Comparison of ENCODE assay signal across 23 cellular contexts in the genomic region with DNA sequence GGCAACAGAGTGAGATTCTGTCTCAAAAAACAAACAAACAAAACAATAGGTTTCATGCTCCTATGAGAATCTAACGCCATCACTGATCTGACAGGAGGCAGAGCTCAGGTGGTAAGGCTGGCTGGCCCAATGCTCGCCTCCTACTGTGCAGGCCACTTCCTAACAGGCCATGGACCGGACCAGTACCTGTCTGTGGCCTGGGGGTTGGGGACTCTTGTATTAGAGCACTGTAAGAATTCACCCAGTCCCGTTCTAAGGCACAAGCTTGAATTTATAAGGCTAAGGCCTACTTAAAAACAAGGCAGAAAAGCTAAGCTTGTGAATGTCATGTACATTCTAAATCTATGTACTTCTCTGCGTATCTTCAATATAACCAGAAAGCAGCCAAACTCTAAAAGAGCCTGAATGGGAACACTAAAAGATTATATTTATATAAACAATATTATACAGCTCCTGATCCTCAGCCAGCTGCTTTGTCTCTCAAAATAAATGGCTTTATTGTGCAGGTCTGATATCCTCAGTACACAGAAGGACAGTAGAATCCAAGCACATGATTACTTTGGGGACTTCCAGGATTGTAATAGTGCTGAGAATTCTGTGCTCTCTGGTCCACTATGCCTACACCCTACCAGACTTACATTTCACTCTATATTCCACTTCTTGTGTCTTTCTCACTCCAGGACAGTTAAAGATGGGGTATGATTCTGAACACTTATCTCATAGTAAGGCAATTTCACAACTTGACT.
DNase-seq lines count a peak whose midpoint lies in the region; ATAC-seq and TF ChIP-seq lines count a peak whose summit lies in the region.
"Had no signal": no experiment of that assay in that cellular context is flagged by ENCODE, and none has a peak within 500 bp of the region (broad histone marks: within the 10 kb centered on the region; RNA-seq: fewer than 3 reads in every experiment).

No MANE protein-coding gene starts in this region.

- no peak overlapping the region for H3K4me3 ChIP-seq in ACC112 (ENCODE audit: low read depth, low read length)
- H3K4me3 ChIP-seq in Panc1 (ENCODE audit: low read depth in 2 of 2, low read length in 2 of 2), result no peak overlapping the region
- H3K4me3 ChIP-seq in heart left ventricle, result no peak overlapping the region
- H3K4me3 ChIP-seq in trophoblast cell (ENCODE audit: low read depth, low read length), result no peak overlapping the region
- H3K4me3 ChIP-seq: A549, PC-9, upper lobe of right lung had no signal

- no peak overlapping the region for H2AFZ ChIP-seq in ACC112 (ENCODE audit: low read length, unreplicated experiment)
- no peak overlapping the region for H2AFZ ChIP-seq in trophoblast cell (ENCODE audit: insufficient read depth, low read length, poor library complexity)
- H2AFZ ChIP-seq: PC-9 had no signal

- no peaks in the 10 kb centered on the region for H3K4me1 Mint-ChIP-seq in activated T-helper 2 cell treated with anti-CD3 and anti-CD28 coated beads, Interferon-gamma antibody, Interleukin-2, Interleukin-4, amounts not matched to agents 10 μg/mL and 5 μg/mL and 100 μg/mL, durations not matched to agents 14 hours and 24 hours and 36 hours (ENCODE audit: low read depth)
- H3K4me1 Mint-ChIP-seq: activated CD4-positive, alpha-beta T cell treated with anti-CD3 and anti-CD28 coated beads, Interleukin-2, amount 10 ng/mL, durations not matched to agents 7 days and 5 days; activated naive CD8-positive, alpha-beta T cell treated with anti-CD3 and anti-CD28 coated beads, Interleukin-2, amount 50 U/mL, for 24 hours; activated T-helper 17 cell treated with anti-CD3 and anti-CD28 coated beads, Interleukin-2, amount 50 U/mL, for 72 hours; T-helper 17 cell had no signal

- H3K4ac ChIP-seq in trophoblast cell (ENCODE audit: low read depth, low read length), result no peak overlapping the region

- no peak overlapping the region for H2BK12ac ChIP-seq in trophoblast cell (ENCODE audit: low read length)

- no peak overlapping the region for H3K14ac ChIP-seq in trophoblast cell (ENCODE audit: low read length)

- H4K8ac ChIP-seq in trophoblast cell (ENCODE audit: low read depth, low read length), result no peak overlapping the region

- no peak overlapping the region for H4K12ac ChIP-seq in trophoblast cell (ENCODE audit: low read depth, low read length)

- peaks cover 27% of the 10 kb centered on the region for H3K4me1 ChIP-seq in ACC112 (ENCODE audit: control insufficient read depth, insufficient read depth, low read length, unreplicated experiment)
- peaks cover 47% of the 10 kb centered on the region for H3K4me1 ChIP-seq in Panc1 (ENCODE audit: control insufficient read depth, insufficient read depth, low read length)
- peaks cover 0 to 37% (median 12%) of the 10 kb centered on the region in 12 donors for H3K4me1 ChIP-seq in heart left ventricle
- no peaks in the 10 kb centered on the region for H3K4me1 ChIP-seq in trophoblast cell (ENCODE audit: control insufficient read depth in 1 of 2, insufficient read depth in 2 of 2, low read length in 2 of 2)
- H3K4me1 ChIP-seq: upper lobe of right lung had no signal

- H2BK120ac ChIP-seq in trophoblast cell (ENCODE audit: insufficient read depth, low read length, poor library complexity), result no peak overlapping the region

- no peak overlapping the region for H2BK5ac ChIP-seq in trophoblast cell (ENCODE audit: low read depth, low read length, poor library complexity)

- H2AK5ac ChIP-seq in trophoblast cell (ENCODE audit: low read length), result no peak overlapping the region

- H3K36me3 Mint-ChIP-seq in activated T-helper 2 cell treated with anti-CD3 and anti-CD28 coated beads, Interferon-gamma antibody, Interleukin-2, Interleukin-4, amounts not matched to agents 10 μg/mL and 5 μg/mL and 100 μg/mL, durations not matched to agents 14 hours and 24 hours and 36 hours (ENCODE audit: low read depth), result no peaks in the 10 kb centered on the region
- H3K36me3 Mint-ChIP-seq: natural killer cell treated with Interleukin-12 subunit alpha and Interleukin-12 subunit beta and Interleukin-15 and Interleukin-18, amount 100 ng/mL, for 72 hours had no signal

- POLR2A ChIA-PET in Panc1 (lab: Charles Lee), result no interaction called here

- no peak for TF ChIP-seq POLR2A in heart left ventricle (IDR thresholded peaks at IDR 0.05)

- intact Hi-C loops in Panc1 (cut with micrococcal nuclease; ENCODE audit: unreplicated experiment) (loop anchor here (5.0 kb wide), 1 partner anchor 135 kb away; no protein-coding TSS in a partner anchor), heart left ventricle (cut with DNase I) (loop anchor here in 8 of 10 donors (5.0 kb wide), 3 partner anchors 50 to 145 kb away; no protein-coding TSS in a partner anchor)
- intact Hi-C loops in activated T-helper 2 cell treated with anti-CD3 and anti-CD28 coated beads, Interferon-gamma antibody, Interleukin-2, Interleukin-4, amounts not matched to agents 10 μg/mL and 5 μg/mL and 100 μg/mL, durations not matched to agents 14 hours and 24 hours and 36 hours (cut with micrococcal nuclease), result no loop called here

- ATAC-seq in Panc1 (no peak), heart left ventricle (peak in 2 of 4 donors; percentile 33 to 50)
- ATAC-seq: A549; activated naive CD8-positive, alpha-beta T cell treated with anti-CD3 and anti-CD28 coated beads, Interleukin-2, amount 50 U/mL, for 24 hours; activated T-helper 17 cell treated with anti-CD3 and anti-CD28 coated beads, Interleukin-2, amount 50 U/mL, for 72 hours; natural killer cell treated with Interleukin-12 subunit alpha and Interleukin-12 subunit beta and Interleukin-15 and Interleukin-18, amount 100 ng/mL, for 72 hours; T-helper 17 cell; upper lobe of right lung had no signal

- TF ChIP-seq CTCF in Panc1 (IDR thresholded peaks at IDR 0.05) (no peak), heart left ventricle (IDR thresholded peaks at IDR 0.05) (no peak)

- WGBS in heart left ventricle, 4 donors, result 87 to 97% (median 92%) methylated on average over 5 of the region's 5 CpGs
- WGBS in trophoblast cell (ENCODE audit: extremely low coverage, insufficient coverage, insufficient read length), result no CpG with 5 or more reads among the region's 5 CpGs

- peaks cover 79% of the 10 kb centered on the region for H3K79me2 ChIP-seq in ACC112 (ENCODE audit: control insufficient read depth, insufficient read depth, low read length, unreplicated experiment)
- H3K79me2 ChIP-seq in trophoblast cell (ENCODE audit: control insufficient read depth, insufficient read depth, low read length, poor library complexity), result no peaks in the 10 kb centered on the region

- no peak overlapping the region for H3K27ac Mint-ChIP-seq in activated T-helper 2 cell treated with anti-CD3 and anti-CD28 coated beads, Interferon-gamma antibody, Interleukin-2, Interleukin-4, amounts not matched to agents 10 μg/mL and 5 μg/mL and 100 μg/mL, durations not matched to agents 14 hours and 24 hours and 36 hours
- H3K27ac Mint-ChIP-seq: activated CD4-positive, alpha-beta T cell treated with anti-CD3 and anti-CD28 coated beads, Interleukin-2, amount 10 ng/mL, durations not matched to agents 7 days and 5 days; activated naive CD8-positive, alpha-beta T cell treated with anti-CD3 and anti-CD28 coated beads, Interleukin-2, amount 50 U/mL, for 24 hours; activated T-helper 17 cell treated with anti-CD3 and anti-CD28 coated beads, Interleukin-2, amount 50 U/mL, for 72 hours; natural killer cell treated with Interleukin-12 subunit alpha and Interleukin-12 subunit beta and Interleukin-15 and Interleukin-18, amount 100 ng/mL, for 72 hours; stimulated activated naive CD8-positive, alpha-beta T cell treated with anti-CD3 and anti-CD28 coated beads, Interleukin-15, Interleukin-2, amounts not matched to agents 100 ng/mL and 50 ng/mL, for 24 hours; T-helper 17 cell had no signal

- no peaks in the 10 kb centered on the region for H3K79me1 ChIP-seq in trophoblast cell (ENCODE audit: low read length)

- no peak overlapping the region for H3K4me2 ChIP-seq in trophoblast cell (ENCODE audit: low read length)
- H3K4me2 ChIP-seq: A549, PC-9 had no signal

- in situ Hi-C loops in Panc1 (cut with HindIII; ENCODE audit: low pct_unique_long_range_greater_than_20kb, low sequenced_read_pairs), result no loop called here

- H3K27ac ChIP-seq in ACC112 (ENCODE audit: low read depth, low read length) (peak overlapping the region; percentile 90), Panc1 (ENCODE audit: low read length) (peak overlapping the region; percentile 82), heart left ventricle (peak overlapping the region in 8 of 12 donors; percentile 8 to 72 (median 49)), trophoblast cell (ENCODE audit: low read depth, low read length) (no peak overlapping the region)
- H3K27ac ChIP-seq: upper lobe of right lung had no signal

- H3K18ac ChIP-seq in trophoblast cell (ENCODE audit: low read length), result no peak overlapping the region

- H3K27me3 ChIP-seq in ACC112 (ENCODE audit: insufficient read depth, low read length) (no peaks in the 10 kb centered on the region), Panc1 (ENCODE audit: control insufficient read depth, insufficient read depth, low read length) (no peaks in the 10 kb centered on the region), heart left ventricle (no peaks in the 10 kb centered on the region), trophoblast cell (ENCODE audit: insufficient read depth, low read length) (no peaks in the 10 kb centered on the region)
- H3K27me3 ChIP-seq: upper lobe of right lung had no signal

- no peak overlapping the region for H4K91ac ChIP-seq in trophoblast cell (ENCODE audit: low read depth, low read length)

- H3K27me3 Mint-ChIP-seq in activated T-helper 2 cell treated with anti-CD3 and anti-CD28 coated beads, Interferon-gamma antibody, Interleukin-2, Interleukin-4, amounts not matched to agents 10 μg/mL and 5 μg/mL and 100 μg/mL, durations not matched to agents 14 hours and 24 hours and 36 hours (ENCODE audit: low read depth), result peaks cover 5% of the 10 kb centered on the region
- H3K27me3 Mint-ChIP-seq: activated T-helper 17 cell treated with anti-CD3 and anti-CD28 coated beads, Interleukin-2, amount 50 U/mL, for 72 hours had no signal

- no peaks in the 10 kb centered on the region for H3K9me3 Mint-ChIP-seq in activated T-helper 2 cell treated with anti-CD3 and anti-CD28 coated beads, Interferon-gamma antibody, Interleukin-2, Interleukin-4, amounts not matched to agents 10 μg/mL and 5 μg/mL and 100 μg/mL, durations not matched to agents 14 hours and 24 hours and 36 hours
- H3K9me3 Mint-ChIP-seq: activated CD4-positive, alpha-beta T cell treated with anti-CD3 and anti-CD28 coated beads, Interleukin-2, amount 10 ng/mL, durations not matched to agents 7 days and 5 days; activated naive CD8-positive, alpha-beta T cell treated with anti-CD3 and anti-CD28 coated beads, Interleukin-2, amount 50 U/mL, for 24 hours; activated T-helper 17 cell treated with anti-CD3 and anti-CD28 coated beads, Interleukin-2, amount 50 U/mL, for 72 hours; natural killer cell treated with Interleukin-12 subunit alpha and Interleukin-12 subunit beta and Interleukin-15 and Interleukin-18, amount 100 ng/mL, for 72 hours; stimulated activated naive CD8-positive, alpha-beta T cell treated with anti-CD3 and anti-CD28 coated beads, Interleukin-15, Interleukin-2, amounts not matched to agents 100 ng/mL and 50 ng/mL, for 24 hours had no signal

- H3K36me3 ChIP-seq in ACC112 (ENCODE audit: insufficient read depth, low read length), result 0 out of 2 replicates have a peak, but pooled peaks cover 2% of the 10 kb centered on the region
- no peaks in the 10 kb centered on the region; the same call in 1 of the 2 replicates for H3K36me3 ChIP-seq in Panc1 (ENCODE audit: control insufficient read depth, insufficient read depth, low read length)
- H3K36me3 ChIP-seq in heart left ventricle, result peaks cover 0 to 5% (median 0%) of the 10 kb centered on the region in 9 donors
- H3K36me3 ChIP-seq in trophoblast cell (ENCODE audit: control insufficient read depth in 1 of 2, insufficient read depth in 2 of 2, low read length in 2 of 2), result no peaks in the 10 kb centered on the region
- H3K36me3 ChIP-seq: upper lobe of right lung had no signal

- H3K9ac ChIP-seq in trophoblast cell (ENCODE audit: low read length), result no peak overlapping the region

- no peak overlapping the region for H3K4me3 Mint-ChIP-seq in activated T-helper 2 cell treated with anti-CD3 and anti-CD28 coated beads, Interferon-gamma antibody, Interleukin-2, Interleukin-4, amounts not matched to agents 10 μg/mL and 5 μg/mL and 100 μg/mL, durations not matched to agents 14 hours and 24 hours and 36 hours (ENCODE audit: low read depth)
- H3K4me3 Mint-ChIP-seq: activated CD4-positive, alpha-beta T cell treated with anti-CD3 and anti-CD28 coated beads, Interleukin-2, amount 10 ng/mL, durations not matched to agents 7 days and 5 days; activated naive CD8-positive, alpha-beta T cell treated with anti-CD3 and anti-CD28 coated beads, Interleukin-2, amount 50 U/mL, for 24 hours; activated T-helper 17 cell treated with anti-CD3 and anti-CD28 coated beads, Interleukin-2, amount 50 U/mL, for 72 hours; natural killer cell treated with Interleukin-12 subunit alpha and Interleukin-12 subunit beta and Interleukin-15 and Interleukin-18, amount 100 ng/mL, for 72 hours; stimulated activated naive CD8-positive, alpha-beta T cell treated with anti-CD3 and anti-CD28 coated beads, Interleukin-15, Interleukin-2, amounts not matched to agents 100 ng/mL and 50 ng/mL, for 24 hours; T-helper 17 cell had no signal

- DNase-seq in Panc1 (ENCODE audit: low read depth, low spot score), result no peak
- DNase-seq in heart left ventricle, result no peak
- peak; percentile 93 for DNase-seq in pons (ENCODE audit: low spot score)
- DNase-seq in NCI-H146 treated with DMSO at 0.1 percent for 48 hours (lab: John Stamatoyannopoulos, UW; ENCODE audit: unreplicated experiment), result no peak
- DNase-seq in NCI-H1436 (lab: John Stamatoyannopoulos, UW), result no peak
- no peak for DNase-seq in activated T-helper 2 cell treated with anti-CD3 and anti-CD28 coated beads, Interferon-gamma antibody, Interleukin-2, Interleukin-4, amounts not matched to agents 10 μg/mL and 5 μg/mL and 100 μg/mL, durations not matched to agents 14 hours and 24 hours and 36 hours (ENCODE audit: low spot score)
- no peak for DNase-seq in trophoblast cell
- DNase-seq: activated CD4-positive, alpha-beta T cell treated with anti-CD3 and anti-CD28 coated beads, Interleukin-2, amount 10 ng/mL, durations not matched to agents 7 days and 5 days; activated naive CD8-positive, alpha-beta T cell treated with anti-CD3 and anti-CD28 coated beads, Interleukin-2, amount 50 U/mL, for 24 hours; foreskin melanocyte; KBM-7; NCI-H187 treated with DMSO at 0.1 percent for 48 hours; NCI-H345; PC-9; posterior cingulate gyrus; stimulated activated CD4-positive, alpha-beta T cell treated with anti-CD3 and anti-CD28 coated beads, Interleukin-4, amount 100 ng/mL, for 1 hour; T-helper 17 cell; upper lobe of right lung had no signal

- CTCF ChIA-PET in Panc1 (lab: Charles Lee), result no interaction called here

- no peak overlapping the region for H3K23ac ChIP-seq in trophoblast cell (ENCODE audit: low read length)

- BruUV-seq in Panc1 (replicated peaks; lab: Mats Ljungman, UMichigan), result no TSS peak

- H3K9me3 ChIP-seq in Panc1 (ENCODE audit: control insufficient read depth, insufficient read depth, low read depth, low read length), result no peaks in the 10 kb centered on the region
- H3K9me3 ChIP-seq in heart left ventricle, result no peaks in the 10 kb centered on the region
- no peaks in the 10 kb centered on the region for H3K9me3 ChIP-seq in trophoblast cell (ENCODE audit: insufficient read depth, low read depth, low read length)
- H3K9me3 ChIP-seq: A549, upper lobe of right lung had no signal
